8 cellular contexts compared by ENCODE assay signal in the genomic region with DNA sequence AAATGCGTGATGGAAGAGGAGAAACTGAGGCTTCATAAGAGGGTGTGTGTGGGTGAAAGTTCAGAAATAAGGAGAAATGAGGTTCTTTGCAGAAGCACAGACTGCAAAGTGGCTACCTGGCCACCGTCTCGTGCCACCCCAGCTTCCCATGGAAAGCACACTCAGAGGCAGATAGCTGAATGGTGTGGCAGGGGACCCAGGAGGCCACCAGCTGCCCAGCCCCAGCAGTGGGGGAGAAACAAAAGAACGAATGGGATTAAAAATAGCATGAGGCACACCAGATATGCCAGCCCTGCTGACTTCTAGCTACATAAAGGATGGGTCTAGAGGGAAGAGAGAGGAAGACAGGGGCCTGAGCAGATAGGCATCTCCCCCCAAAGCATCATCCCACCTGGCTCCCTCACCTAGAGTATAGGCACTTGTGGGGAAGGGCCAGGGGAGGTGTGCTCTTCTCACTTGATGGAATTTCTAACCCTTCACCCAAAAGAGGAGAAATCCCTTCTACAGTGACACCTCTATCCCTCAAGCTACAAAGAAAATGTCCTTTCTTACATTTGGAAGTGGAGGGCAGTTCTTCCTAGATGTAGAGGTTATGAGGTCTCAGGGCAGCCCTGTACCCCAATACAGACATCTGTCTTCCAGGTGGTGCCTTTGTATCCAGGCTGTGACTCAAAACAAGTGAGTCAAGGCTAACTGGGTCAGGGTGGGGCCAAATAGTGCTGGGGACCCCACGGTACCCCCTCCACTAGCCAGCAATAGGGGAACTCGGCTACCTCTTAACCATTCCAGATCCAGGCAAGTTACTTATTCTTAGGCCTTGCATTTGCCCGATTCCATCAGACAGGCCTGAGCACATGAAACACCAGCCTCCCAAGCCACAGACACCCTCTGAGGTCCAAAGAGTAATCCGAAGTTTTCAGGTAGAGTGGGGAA. TPM values are rescaled to one million over a fixed set of nuclear protein-coding genes. Genes with fewer than 3 reads are reported as not detected.
DNase-seq lines count a peak whose midpoint lies in the region; ATAC-seq and TF ChIP-seq lines count a peak whose summit lies in the region.

No MANE protein-coding gene starts in this region.

- no peaks in the 10 kb centered on the region for H3K9me3 Mint-ChIP-seq in CD8-positive, alpha-beta memory T cell

- no peak for TF ChIP-seq RAD21 in neural cell (conservative IDR thresholded peaks at IDR 0.05)

- H3K27me3 Mint-ChIP-seq in CD8-positive, alpha-beta memory T cell: no peaks in the 10 kb centered on the region

- peak overlapping the region; percentile 77 for H3K27ac ChIP-seq in CD8-positive, alpha-beta memory T cell (ENCODE audit: low read depth, low read length)
- H3K27ac ChIP-seq in duodenal mucosa (ENCODE audit: low read depth, low read length): peak overlapping the region; percentile 95
- peak overlapping the region; percentile 93 for H3K27ac ChIP-seq in neural cell (ENCODE audit: low read length)

- no peak for TF ChIP-seq EP300 in neural cell (conservative IDR thresholded peaks at IDR 0.05; ENCODE audit: poor library complexity, severe bottlenecking)

- no peaks in the 10 kb centered on the region for H3K9me3 ChIP-seq in CD8-positive, alpha-beta memory T cell (ENCODE audit: low read length)
- peaks cover 0 to 1% of the 10 kb centered on the region in 2 donors for H3K9me3 ChIP-seq in duodenal mucosa (ENCODE audit: control insufficient read depth in 1 of 2, low read length in 2 of 2)
- no peaks in the 10 kb centered on the region for H3K9me3 ChIP-seq in neural cell (ENCODE audit: low read length)

- H3K36me3 Mint-ChIP-seq in CD8-positive, alpha-beta memory T cell: peaks cover 0 to 36% (median 3%) of the 10 kb centered on the region in 3 donors

- H4K20me1 ChIP-seq in neural cell (ENCODE audit: insufficient read depth): no peaks in the 10 kb centered on the region

- peak overlapping the region; percentile 89 to 99 (median 96) for H3K27ac Mint-ChIP-seq in CD8-positive, alpha-beta memory T cell

- peaks cover 3% of the 10 kb centered on the region for H3K36me3 ChIP-seq in CD8-positive, alpha-beta memory T cell (ENCODE audit: insufficient read depth, low read length)
- peaks cover 18 to 21% of the 10 kb centered on the region in 2 donors for H3K36me3 ChIP-seq in duodenal mucosa (ENCODE audit: control insufficient read depth in 1 of 2, insufficient read depth in 2 of 2, low read length in 2 of 2)
- H3K36me3 ChIP-seq in neural cell (ENCODE audit: insufficient read depth, low read length): no peaks in the 10 kb centered on the region

- CTCF ChIA-PET in CD8-positive, alpha-beta memory T cell (lab: Charles Lee): interaction anchor here (1.0 to 1.5 kb wide), 4 partner anchors 9 to 112 kb away, joined by 3 to 11 read pairs (median 3); no protein-coding TSS in a partner anchor

- H3K4me2 ChIP-seq in neural cell (ENCODE audit: low read length): peak overlapping the region; percentile 89

- H3F3A ChIP-seq in neural cell (ENCODE audit: insufficient read depth, low read length, poor library complexity, severe bottlenecking): no peaks in the 10 kb centered on the region

- peak overlapping the region; percentile 85 to 95 for H3K9ac ChIP-seq in duodenal mucosa (ENCODE audit: low read depth in 1 of 2, low read length in 2 of 2)
- H3K9ac ChIP-seq in neural cell (ENCODE audit: low read length): peak overlapping the region; percentile 85

- peak overlapping the region; percentile 86 to 95 (median 91) for H3K4me3 Mint-ChIP-seq in CD8-positive, alpha-beta memory T cell

- no peaks in the 10 kb centered on the region for H3K27me3 ChIP-seq in CD8-positive, alpha-beta memory T cell (ENCODE audit: insufficient read depth, low read length, poor library complexity, severe bottlenecking)
- H3K27me3 ChIP-seq in duodenal mucosa (ENCODE audit: control insufficient read depth in 1 of 2, insufficient read depth in 2 of 2, low read length in 2 of 2): no peaks in the 10 kb centered on the region
- no peaks in the 10 kb centered on the region for H3K27me3 ChIP-seq in neural cell (ENCODE audit: insufficient read depth, low read depth, low read length)

- ATAC-seq in GM18907 (IDR thresholded peaks at IDR 0.05; ENCODE audit: unreplicated experiment): no peak

- no peak overlapping the region for H2AFZ ChIP-seq in neural cell (ENCODE audit: low read depth, low read length)

- peak overlapping the region; percentile 57 for H3K4me3 ChIP-seq in CD8-positive, alpha-beta memory T cell (ENCODE audit: low read length)
- peak overlapping the region; percentile 93 to 94 for H3K4me3 ChIP-seq in duodenal mucosa (ENCODE audit: low read depth in 1 of 2, low read length in 2 of 2)
- peak overlapping the region; percentile 89 for H3K4me3 ChIP-seq in neural cell (ENCODE audit: low read length)

- peaks cover 72% of the 10 kb centered on the region for H3K79me2 ChIP-seq in neural cell (replicated peaks; ENCODE audit: insufficient read depth, low read length)

- TF ChIP-seq CTCF in neural cell (IDR thresholded peaks at IDR 0.05; ENCODE audit: poor library complexity, severe bottlenecking): no peak

- no peaks in the 10 kb centered on the region for H3K9me2 ChIP-seq in neural cell (ENCODE audit: insufficient read depth, low read length)

- peaks cover 57% of the 10 kb centered on the region for H3K4me1 ChIP-seq in CD8-positive, alpha-beta memory T cell (ENCODE audit: insufficient read depth, low read length)
- peaks cover 49 to 59% of the 10 kb centered on the region in 2 donors for H3K4me1 ChIP-seq in duodenal mucosa (ENCODE audit: control insufficient read depth in 1 of 2, insufficient read depth in 2 of 2, low read length in 2 of 2)

- peaks cover 58 to 66% (median 63%) of the 10 kb centered on the region in 3 donors for H3K4me1 Mint-ChIP-seq in CD8-positive, alpha-beta memory T cell

- DNase-seq in CD8-positive, alpha-beta memory T cell: no peak
- DNase-seq in NCI-H82 (lab: John Stamatoyannopoulos, UW) (peak; percentile 63), NOMO-1 treated with DMSO at 0.1 percent for 48 hours (lab: John Stamatoyannopoulos, UW; ENCODE audit: unreplicated experiment) (no peak), NK-92 (lab: John Stamatoyannopoulos, UW; ENCODE audit: unreplicated experiment) (no peak)
- no peak for DNase-seq in stimulated activated CD4-positive, alpha-beta T cell treated with anti-CD3 and anti-CD28 coated beads, Interleukin-2, amount 100 ng/mL, for 24 hours

- POLR2A ChIA-PET in CD8-positive, alpha-beta memory T cell (lab: Charles Lee): interaction anchor here (0.6 to 1.4 kb wide), 2 partner anchors 13 to 20 kb away, joined by 5 to 6 read pairs; a partner anchor contains a TSS

TF ChIP-seq in neural cell, 6 proteins besides CTCF, POLR2A, EP300 and RAD21:
- TF ChIP-seq SMC3 (conservative IDR thresholded peaks at IDR 0.05; ENCODE audit: poor library complexity) (no peak), MXI1 (conservative IDR thresholded peaks at IDR 0.05; ENCODE audit: poor library complexity, severe bottlenecking) (no peak), TAF1 (IDR thresholded peaks at IDR 0.05; ENCODE audit: low read depth) (no peak)

RNA-seq across cellular contexts. Expression of a gene that starts 3.5 kb away (rescaled TPM):
- total RNA-seq in CD8-positive, alpha-beta memory T cell: 100 to 1,000 TPM; 297 to 299 TPM
- 46.0 TPM for polyA plus RNA-seq in CD8-positive, alpha-beta memory T cell
- 138 and 146 TPM in 2 replicates for polyA plus RNA-seq in neural cell
- polyA minus RNA-seq in neural cell: 66.2 and 73.5 TPM in 2 replicates

RNA-seq across cellular contexts. Expression of a gene that starts 7.1 kb away (rescaled TPM):
- 100 to 1,000 TPM; 122 to 131 TPM for total RNA-seq in CD8-positive, alpha-beta memory T cell
- polyA plus RNA-seq in CD8-positive, alpha-beta memory T cell: 92.2 TPM
- polyA plus RNA-seq in neural cell: 34.4 and 56.5 TPM in 2 replicates
- polyA minus RNA-seq in neural cell: 7.9 and 9.3 TPM in 2 replicates

RNA-seq across cellular contexts. Expression of a gene that starts 19.3 kb away (rescaled TPM):
- 100 to 1,000 TPM; 106 to 111 TPM for total RNA-seq in CD8-positive, alpha-beta memory T cell
- polyA plus RNA-seq in CD8-positive, alpha-beta memory T cell: 45.9 TPM
- polyA plus RNA-seq in neural cell: 17.5 and 23.3 TPM in 2 replicates
- polyA minus RNA-seq in neural cell: 22.9 and 25.6 TPM in 2 replicates

RNA-seq across cellular contexts. Expression of a gene that starts 19.4 kb away (rescaled TPM):
- total RNA-seq in CD8-positive, alpha-beta memory T cell: 10 to 100 TPM; 69.4 to 75.9 TPM
- 25.0 TPM for polyA plus RNA-seq in CD8-positive, alpha-beta memory T cell
- polyA plus RNA-seq in neural cell: 8.5 and 13.1 TPM in 2 replicates
- 17.9 and 19.5 TPM in 2 replicates for polyA minus RNA-seq in neural cell

RNA-seq across cellular contexts. Expression of a gene that starts 19.7 kb away (rescaled TPM):
- 10 to 100 TPM; 29.6 to 29.7 TPM for total RNA-seq in CD8-positive, alpha-beta memory T cell
- polyA plus RNA-seq in CD8-positive, alpha-beta memory T cell: 4.2 TPM
- 11.9 and 13.1 TPM in 2 replicates for polyA plus RNA-seq in neural cell
- 7.1 and 8.1 TPM in 2 replicates for polyA minus RNA-seq in neural cell
